14 cellular contexts compared by ENCODE assay signal in genomic region chr15:28456476-28457395, GRCh38.
DNase-seq lines count a peak whose midpoint lies in the region; ATAC-seq and TF ChIP-seq lines count a peak whose summit lies in the region.
"Had no signal": no experiment of that assay in that cellular context is flagged by ENCODE, and none has a peak within 500 bp of the region (broad histone marks: within the 10 kb centered on the region; RNA-seq: fewer than 3 reads in every experiment).

No MANE protein-coding gene starts in this region.

- H3K4me3 ChIP-seq in GM23338 (no peak overlapping the region), sigmoid colon (no peak overlapping the region)
- H3K4me3 ChIP-seq: colonic mucosa, GM23248 had no signal

- H3K9me3 ChIP-seq in sigmoid colon, result no peaks in the 10 kb centered on the region
- H3K9me3 ChIP-seq: colonic mucosa had no signal

- no peak overlapping the region; the same call in 2 of the 3 replicates for H3K4me3 Mint-ChIP-seq in GM23338
- H3K4me3 Mint-ChIP-seq: CD4-positive, alpha-beta memory T cell; stimulated activated naive CD8-positive, alpha-beta T cell treated with anti-CD3 and anti-CD28 coated beads, Interleukin-15, Interleukin-2, amounts not matched to agents 100 ng/mL and 50 ng/mL, for 24 hours had no signal

- no peaks in the 10 kb centered on the region for H4K20me1 ChIP-seq in GM23338 (replicated peaks; ENCODE audit: insufficient read depth)

- peaks cover 11% of the 10 kb centered on the region for H3K27me3 Mint-ChIP-seq in GM23338 (ENCODE audit: insufficient read depth, low read depth, poor library complexity)

- DNase-seq in GM23338 (ENCODE audit: low spot score), result peak; percentile 33
- DNase-seq in SK-N-DZ (ENCODE audit: low spot score), result peak; percentile 4
- DNase-seq in iPS-NIHi11 (ENCODE audit: low spot score), result peak; percentile 17
- peak; percentile 69 for DNase-seq in sigmoid colon
- DNase-seq in NCI-H526 (lab: John Stamatoyannopoulos, UW), result no peak
- DNase-seq: colonic mucosa, Kasumi-1, NCI-H1694, NCI-H774 had no signal

- TF ChIP-seq CTCF in GM23338 (conservative IDR thresholded peaks at IDR 0.05; ENCODE audit: low read depth in 2 of 2), result no peak; a peak in 1 of 4 replicates
- TF ChIP-seq CTCF in sigmoid colon (IDR thresholded peaks at IDR 0.05), result no peak

- H3K36me3 Mint-ChIP-seq in GM23338 (ENCODE audit: low read depth), result no peaks in the 10 kb centered on the region
- H3K36me3 Mint-ChIP-seq: CD4-positive, alpha-beta memory T cell had no signal

- H3K79me2 ChIP-seq in GM23338 (replicated peaks; ENCODE audit: insufficient read depth), result no peaks in the 10 kb centered on the region

- intact Hi-C loops in sigmoid colon (cut with DNase I), result no loop called here

- H3F3A ChIP-seq in GM23338 (replicated peaks; ENCODE audit: low read depth), result no peaks in the 10 kb centered on the region

- 81 to 86% methylated on average over 30 of the region's 30 CpGs for WGBS in sigmoid colon, 2 donors

- H3K27ac ChIP-seq in GM23338 (ENCODE audit: low read depth) (no peak overlapping the region), sigmoid colon (no peak overlapping the region)
- H3K27ac ChIP-seq: colonic mucosa, GM23248 had no signal

- H3K4me1 Mint-ChIP-seq in GM23338, result 0 out of 3 replicates have a peak, but pooled peaks cover 4% of the 10 kb centered on the region

- TF ChIP-seq EP300 in sigmoid colon (IDR thresholded peaks at IDR 0.05), result no peak

- H2AFZ ChIP-seq in GM23338, result no peak overlapping the region
- H2AFZ ChIP-seq: GM23248 had no signal

- H3K27ac Mint-ChIP-seq in GM23338, result no peak overlapping the region
- H3K27ac Mint-ChIP-seq: CD4-positive, alpha-beta memory T cell; stimulated activated naive CD8-positive, alpha-beta T cell treated with anti-CD3 and anti-CD28 coated beads, Interleukin-15, Interleukin-2, amounts not matched to agents 100 ng/mL and 50 ng/mL, for 24 hours had no signal

- H3K27me3 ChIP-seq in GM23338 (ENCODE audit: insufficient read depth) (peaks cover 11% of the 10 kb centered on the region), sigmoid colon (peaks cover 3 to 23% (median 21%) of the 10 kb centered on the region in 3 donors)
- H3K27me3 ChIP-seq: colonic mucosa had no signal

- H3K4me1 ChIP-seq in GM23338 (ENCODE audit: insufficient read depth) (no peaks in the 10 kb centered on the region), sigmoid colon (peaks cover 0 to 5% (median 0%) of the 10 kb centered on the region in 4 donors)
- H3K4me1 ChIP-seq: colonic mucosa had no signal

- no peak overlapping the region for H3K4me2 ChIP-seq in GM23338

- no peaks in the 10 kb centered on the region for H3K9me2 ChIP-seq in GM23338 (ENCODE audit: insufficient read depth)

- ATAC-seq in GM23338 (no peak), GM19351 (IDR thresholded peaks at IDR 0.05; ENCODE audit: unreplicated experiment) (no peak), GM21526 (IDR thresholded peaks at IDR 0.05; ENCODE audit: low FRiP score, unreplicated experiment) (no peak)

- TF ChIP-seq POLR2A in sigmoid colon (IDR thresholded peaks at IDR 0.05), result no peak

- H3K36me3 ChIP-seq in GM23338 (ENCODE audit: insufficient read depth), result no peaks in the 10 kb centered on the region
- no peaks in the 10 kb centered on the region for H3K36me3 ChIP-seq in sigmoid colon
- H3K36me3 ChIP-seq: colonic mucosa had no signal

- H3K9me3 Mint-ChIP-seq in GM23338, result no peaks in the 10 kb centered on the region
- H3K9me3 Mint-ChIP-seq: CD4-positive, alpha-beta memory T cell; stimulated activated naive CD8-positive, alpha-beta T cell treated with anti-CD3 and anti-CD28 coated beads, Interleukin-15, Interleukin-2, amounts not matched to agents 100 ng/mL and 50 ng/mL, for 24 hours had no signal

TF ChIP-seq in GM23338, 12 proteins besides CTCF, POLR2A, EP300 and RAD21 (continues in another document):
- no peak for TF ChIP-seq ZNF114 (CRISPR knock-in tag; IDR thresholded peaks at IDR 0.05)
- TF ChIP-seq JUNB (IDR thresholded peaks at IDR 0.05; ENCODE audit: unreplicated experiment), result no peak
- TF ChIP-seq NANOG (IDR thresholded peaks at IDR 0.05; ENCODE audit: borderline replicate concordance), result no peak
- TF ChIP-seq STAT1 (IDR thresholded peaks at IDR 0.05; ENCODE audit: unreplicated experiment), result no peak
- no peak for TF ChIP-seq POLR2AphosphoS5 (IDR thresholded peaks at IDR 0.05; ENCODE audit: low read depth)
- TF ChIP-seq CREB1 (CRISPR knock-in tag; IDR thresholded peaks at IDR 0.05; ENCODE audit: low read depth), result no peak
- TF ChIP-seq ZNF462 (CRISPR knock-in tag; IDR thresholded peaks at IDR 0.05), result no peak
- no peak for TF ChIP-seq REST (IDR thresholded peaks at IDR 0.05; ENCODE audit: unreplicated experiment)

Comparison
In these comparisons a context has a peak if more than half of its experiments do, and no peak if none do; other contexts are left out.
1. DNase-seq: peak in GM23338 (single experiment), SK-N-DZ (single experiment), iPS-NIHi11 (single experiment) and sigmoid colon (single experiment); none in NCI-H526 (0 of 2).